ENCODE assay signal across 34 cellular contexts in the genomic region with DNA sequence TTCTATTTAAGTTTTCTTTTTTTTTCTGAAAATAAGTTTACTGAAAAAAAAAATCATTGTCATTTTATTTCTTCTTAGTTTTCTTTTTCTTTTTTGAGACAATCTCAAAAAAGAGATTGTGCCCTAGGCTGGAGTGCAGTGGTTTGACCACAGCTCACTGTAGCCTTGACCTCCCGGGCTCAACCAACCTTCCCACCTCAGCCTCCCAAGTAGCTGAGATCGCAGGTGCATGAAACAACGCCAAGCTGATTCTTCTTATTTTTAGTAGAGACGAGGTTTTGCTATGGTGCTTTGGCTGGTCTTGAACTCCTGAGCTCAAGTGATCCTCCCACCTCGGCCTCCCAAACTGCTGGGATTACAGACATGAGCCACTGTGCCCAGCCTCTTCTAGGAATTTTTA.
"Had no signal": no experiment of that assay in that cellular context is flagged by ENCODE, and none has a peak within 500 bp of the region (broad histone marks: within the 10 kb centered on the region; RNA-seq: fewer than 3 reads in every experiment).

No MANE protein-coding gene starts in this region.

- DNase-seq: Karpas-422, Kasumi-1, MG63, MM.1S, MV-4-11, NCI-H1048, NCI-H1092, NCI-H1092 treated with DMSO at 0.1 percent for 48 hours, NCI-H1105, NCI-H1105 treated with DMSO at 0.1 percent for 48 hours, NCI-H1417, NCI-H1417 treated with DMSO at 0.1 percent for 48 hours, NCI-H1436, NCI-H1436 treated with DMSO at 0.1 percent for 48 hours, NCI-H146, NCI-H1694, NCI-H1694 treated with DMSO at 0.1 percent for 48 hours, NCI-H187, NCI-H187 treated with DMSO at 0.1 percent for 48 hours, NCI-H1930, NCI-H2029, NCI-H2029 treated with DMSO at 0.1 percent for 48 hours, NCI-H2081, NCI-H2081 treated with DMSO at 0.1 percent for 48 hours, NCI-H2107, NCI-H2171, NCI-H2171 treated with DMSO at 0.1 percent for 48 hours, NCI-H2227 treated with DMSO at 0.1 percent for 48 hours, NCI-H226, NCI-H345, NCI-H446, NCI-H446 treated with DMSO at 0.1 percent for 48 hours, NCI-H510A had no signal

- H3K4me2 ChIP-seq: KMS-11 had no signal

- H3K36me3 ChIP-seq: MG63 had no signal

- H3K9me3 ChIP-seq: MG63 had no signal

- H3K27me3 ChIP-seq: MG63 had no signal

- H3K9ac ChIP-seq: KMS-11 had no signal

- H3K4me3 ChIP-seq: MG63 had no signal

- H3K27ac ChIP-seq: KMS-11 had no signal
